In the genomic region with DNA sequence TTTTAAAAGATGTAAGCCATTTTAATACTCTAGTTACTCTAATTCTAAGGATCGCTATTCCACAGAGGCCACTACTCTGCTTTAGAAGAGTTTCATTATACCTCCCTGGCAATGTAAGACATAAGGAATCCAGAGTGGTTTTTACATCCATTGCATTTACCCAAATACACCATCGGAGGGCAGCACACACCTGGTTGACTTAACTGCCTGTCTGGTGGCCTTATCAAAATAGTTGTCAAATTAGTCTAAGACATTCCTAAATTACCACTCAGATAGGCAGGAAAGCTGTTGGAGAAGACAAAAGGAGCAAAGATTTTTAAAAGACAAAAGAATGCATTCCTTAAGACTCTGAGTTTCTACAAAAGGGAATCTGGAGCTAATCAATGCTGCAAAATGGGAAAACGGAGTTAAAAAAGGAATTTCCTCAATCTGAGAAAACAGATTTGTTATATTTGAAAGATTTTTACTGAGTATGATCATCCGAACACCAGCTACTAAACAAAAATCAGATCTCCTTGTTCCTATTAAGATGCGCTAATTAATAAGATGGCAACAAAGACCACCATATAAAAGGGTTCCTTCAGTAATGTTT, we compare ENCODE assay signal across 8 cellular contexts. TPM values are rescaled to one million over a fixed set of nuclear protein-coding genes. Genes with fewer than 3 reads are reported as not detected.
DNase-seq lines count a peak whose midpoint lies in the region; ATAC-seq and TF ChIP-seq lines count a peak whose summit lies in the region.

No MANE protein-coding gene starts in this region.

- peak; percentile 91 for ATAC-seq in HCT116
- peak in 1 of 2 donors; percentile 67 for ATAC-seq in stimulated activated naive B cell treated with anti-CD40 and anti-IgM and Interleukin-4, amounts not matched to agents 10 μg/mL and 1 μg/mL and 100 μg/mL, for 72 hours (replicated peaks)
- no peak for ATAC-seq in GM18858 (IDR thresholded peaks at IDR 0.05; ENCODE audit: unreplicated experiment)

- H3K9ac ChIP-seq in HCT116 (ENCODE audit: low read length): no peak overlapping the region

- peaks cover 0 to 5% of the 10 kb centered on the region in 2 donors for H3K36me3 Mint-ChIP-seq in stimulated activated naive B cell treated with anti-CD40 and anti-IgM and Interleukin-4, amounts not matched to agents 10 μg/mL and 1 μg/mL and 100 μg/mL, for 72 hours

- H3K9me2 ChIP-seq in HCT116 (ENCODE audit: insufficient read depth): no peaks in the 10 kb centered on the region

- H2AFZ ChIP-seq in HCT116 (ENCODE audit: low read depth, low read length, poor library complexity, severe bottlenecking): no peak overlapping the region

- H3K9me3 ChIP-seq in HCT116 (ENCODE audit: control insufficient read depth in 1 of 2, insufficient read depth in 1 of 2, low read depth in 1 of 2, low read length in 2 of 2): no peaks in the 10 kb centered on the region

- no TSS peak for BruUV-seq in HCT116 (replicated peaks; lab: Mats Ljungman, UMichigan)

- H3K4me1 ChIP-seq in HCT116 (ENCODE audit: control insufficient read depth in 1 of 2, insufficient read depth in 2 of 2, low read length in 2 of 2): no peaks in the 10 kb centered on the region

- H3K27me3 Mint-ChIP-seq in stimulated activated naive B cell treated with anti-CD40 and anti-IgM and Interleukin-4, amounts not matched to agents 10 μg/mL and 1 μg/mL and 100 μg/mL, for 72 hours: no peaks in the 10 kb centered on the region

- intact Hi-C loops in HCT116 (cut with micrococcal nuclease): loop anchor here (1.0 to 10.0 kb wide), 6 partner anchors 89 to 1659 kb away; a partner anchor contains a TSS

- H3K27ac ChIP-seq in HCT116 (ENCODE audit: low read depth, low read length): no peak overlapping the region

- no peak overlapping the region for H3K4me3 Mint-ChIP-seq in stimulated activated naive B cell treated with anti-CD40 and anti-IgM and Interleukin-4, amounts not matched to agents 10 μg/mL and 1 μg/mL and 100 μg/mL, for 72 hours

- no peaks in the 10 kb centered on the region for H3K79me2 ChIP-seq in HCT116 (ENCODE audit: insufficient read depth, low read length)

- DNase-seq in ELR (ENCODE audit: low read depth) (peak; percentile 80), HCT116 (ENCODE audit: low read depth, low spot score) (peak; percentile 58), NCI-H146 treated with DMSO at 0.1 percent for 48 hours (lab: John Stamatoyannopoulos, UW; ENCODE audit: unreplicated experiment) (peak; percentile 75), SW480 (ENCODE audit: low spot score) (peak; percentile 81), cerebellum (ENCODE audit: low spot score) (peak; percentile 48), left kidney (ENCODE audit: low read depth, low spot score) (peak; percentile 86)
- peak; percentile 31 for DNase-seq in stimulated activated naive B cell treated with anti-CD40 and anti-IgM and Interleukin-4, amounts not matched to agents 10 μg/mL and 1 μg/mL and 100 μg/mL, for 72 hours

- no peak overlapping the region for H3K27ac Mint-ChIP-seq in stimulated activated naive B cell treated with anti-CD40 and anti-IgM and Interleukin-4, amounts not matched to agents 10 μg/mL and 1 μg/mL and 100 μg/mL, for 72 hours

- H3K36me3 ChIP-seq in HCT116 (ENCODE audit: control insufficient read depth in 1 of 2, insufficient read depth in 2 of 2, low read length in 2 of 2): no peaks in the 10 kb centered on the region

- no peaks in the 10 kb centered on the region for H3K27me3 ChIP-seq in HCT116 (ENCODE audit: insufficient read depth, low read length)

- H3K4me3 ChIP-seq in HCT116 (replicated peaks in 1 of 2; ENCODE audit: low read depth in 1 of 2, low read length in 2 of 2): no peak overlapping the region

- no peak for TF ChIP-seq POLR2A in HCT116 (IDR thresholded peaks at IDR 0.05; ENCODE audit: borderline replicate concordance, extremely low read depth, insufficient read depth, insufficient read length)

- TF ChIP-seq CTCF in HCT116 (IDR thresholded peaks at IDR 0.05 in 2 of 3, conservative IDR thresholded peaks at IDR 0.05 in 1 of 3; ENCODE audit: borderline replicate concordance in 1 of 3, insufficient read depth in 1 of 3, low read depth in 2 of 3, low read length in 2 of 3): peak; percentile 74 to 93 (median 76)

- H3K9me3 Mint-ChIP-seq in stimulated activated naive B cell treated with anti-CD40 and anti-IgM and Interleukin-4, amounts not matched to agents 10 μg/mL and 1 μg/mL and 100 μg/mL, for 72 hours: no peaks in the 10 kb centered on the region

- TF ChIP-seq RAD21 in HCT116 (IDR thresholded peaks at IDR 0.05; ENCODE audit: low read depth): peak; percentile 88

- H4K20me1 ChIP-seq in HCT116 (ENCODE audit: insufficient read depth): no peaks in the 10 kb centered on the region

- H3K4me1 Mint-ChIP-seq in stimulated activated naive B cell treated with anti-CD40 and anti-IgM and Interleukin-4, amounts not matched to agents 10 μg/mL and 1 μg/mL and 100 μg/mL, for 72 hours: no peaks in the 10 kb centered on the region

- POLR2A ChIA-PET in HCT116 (lab: Charles Lee): no interaction called here

- RAD21 ChIA-PET in HCT116 (lab: Charles Lee; ENCODE audit: low non-redundant PET in 1 of 2, low total read pairs in 2 of 2, uncharacterized antibody in 2 of 2, unreplicated experiment in 2 of 2): interaction anchor here in 1 of 2 experiments (0.6 kb wide), 1 partner anchor 37 kb away, joined by 3 read pairs; no protein-coding TSS in a partner anchor

- no peak overlapping the region for H3K4me2 ChIP-seq in HCT116 (ENCODE audit: low read length)

- CTCF ChIA-PET in HCT116 (lab: Charles Lee): interaction anchor here (0.8 to 2.3 kb wide), 5 partner anchors 292 to 712 kb away, joined by 3 to 25 read pairs (median 5); a partner anchor contains a TSS

TF ChIP-seq in HCT116, 20 proteins besides CTCF, POLR2A, EP300 and RAD21:
- TF ChIP-seq POLR2AphosphoS5 (IDR thresholded peaks at IDR 0.05; ENCODE audit: low read depth, low read length): no peak
- TF ChIP-seq TCF7L2 (IDR thresholded peaks at IDR 0.05; ENCODE audit: borderline replicate concordance, extremely low read depth, insufficient read depth, insufficient read length): no peak
- no peak for TF ChIP-seq CBX3 (IDR thresholded peaks at IDR 0.05; ENCODE audit: low read depth)
- TF ChIP-seq EGR1 (IDR thresholded peaks at IDR 0.05; ENCODE audit: low read depth): no peak
- no peak for TF ChIP-seq EZH2phosphoT487 (IDR thresholded peaks at IDR 0.05; ENCODE audit: borderline replicate concordance)
- no peak for TF ChIP-seq ZFX (IDR thresholded peaks at IDR 0.05)
- TF ChIP-seq SRF (IDR thresholded peaks at IDR 0.05; ENCODE audit: low read depth): no peak
- TF ChIP-seq, protein P1, sequence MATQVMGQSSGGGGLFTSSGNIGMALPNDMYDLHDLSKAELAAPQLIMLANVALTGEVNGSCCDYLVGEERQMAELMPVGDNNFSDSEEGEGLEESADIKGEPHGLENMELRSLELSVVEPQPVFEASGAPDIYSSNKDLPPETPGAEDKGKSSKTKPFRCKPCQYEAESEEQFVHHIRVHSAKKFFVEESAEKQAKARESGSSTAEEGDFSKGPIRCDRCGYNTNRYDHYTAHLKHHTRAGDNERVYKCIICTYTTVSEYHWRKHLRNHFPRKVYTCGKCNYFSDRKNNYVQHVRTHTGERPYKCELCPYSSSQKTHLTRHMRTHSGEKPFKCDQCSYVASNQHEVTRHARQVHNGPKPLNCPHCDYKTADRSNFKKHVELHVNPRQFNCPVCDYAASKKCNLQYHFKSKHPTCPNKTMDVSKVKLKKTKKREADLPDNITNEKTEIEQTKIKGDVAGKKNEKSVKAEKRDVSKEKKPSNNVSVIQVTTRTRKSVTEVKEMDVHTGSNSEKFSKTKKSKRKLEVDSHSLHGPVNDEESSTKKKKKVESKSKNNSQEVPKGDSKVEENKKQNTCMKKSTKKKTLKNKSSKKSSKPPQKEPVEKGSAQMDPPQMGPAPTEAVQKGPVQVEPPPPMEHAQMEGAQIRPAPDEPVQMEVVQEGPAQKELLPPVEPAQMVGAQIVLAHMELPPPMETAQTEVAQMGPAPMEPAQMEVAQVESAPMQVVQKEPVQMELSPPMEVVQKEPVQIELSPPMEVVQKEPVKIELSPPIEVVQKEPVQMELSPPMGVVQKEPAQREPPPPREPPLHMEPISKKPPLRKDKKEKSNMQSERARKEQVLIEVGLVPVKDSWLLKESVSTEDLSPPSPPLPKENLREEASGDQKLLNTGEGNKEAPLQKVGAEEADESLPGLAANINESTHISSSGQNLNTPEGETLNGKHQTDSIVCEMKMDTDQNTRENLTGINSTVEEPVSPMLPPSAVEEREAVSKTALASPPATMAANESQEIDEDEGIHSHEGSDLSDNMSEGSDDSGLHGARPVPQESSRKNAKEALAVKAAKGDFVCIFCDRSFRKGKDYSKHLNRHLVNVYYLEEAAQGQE (IDR thresholded peaks at IDR 0.05; ENCODE audit: low read depth): no peak
- TF ChIP-seq, protein P2, sequence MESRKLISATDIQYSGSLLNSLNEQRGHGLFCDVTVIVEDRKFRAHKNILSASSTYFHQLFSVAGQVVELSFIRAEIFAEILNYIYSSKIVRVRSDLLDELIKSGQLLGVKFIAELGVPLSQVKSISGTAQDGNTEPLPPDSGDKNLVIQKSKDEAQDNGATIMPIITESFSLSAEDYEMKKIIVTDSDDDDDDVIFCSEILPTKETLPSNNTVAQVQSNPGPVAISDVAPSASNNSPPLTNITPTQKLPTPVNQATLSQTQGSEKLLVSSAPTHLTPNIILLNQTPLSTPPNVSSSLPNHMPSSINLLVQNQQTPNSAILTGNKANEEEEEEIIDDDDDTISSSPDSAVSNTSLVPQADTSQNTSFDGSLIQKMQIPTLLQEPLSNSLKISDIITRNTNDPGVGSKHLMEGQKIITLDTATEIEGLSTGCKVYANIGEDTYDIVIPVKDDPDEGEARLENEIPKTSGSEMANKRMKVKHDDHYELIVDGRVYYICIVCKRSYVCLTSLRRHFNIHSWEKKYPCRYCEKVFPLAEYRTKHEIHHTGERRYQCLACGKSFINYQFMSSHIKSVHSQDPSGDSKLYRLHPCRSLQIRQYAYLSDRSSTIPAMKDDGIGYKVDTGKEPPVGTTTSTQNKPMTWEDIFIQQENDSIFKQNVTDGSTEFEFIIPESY (IDR thresholded peaks at IDR 0.05; ENCODE audit: extremely low read depth, insufficient replicate concordance, low read length): no peak
- no peak for TF ChIP-seq EZH2 (IDR thresholded peaks at IDR 0.05)
- TF ChIP-seq, protein P3, sequence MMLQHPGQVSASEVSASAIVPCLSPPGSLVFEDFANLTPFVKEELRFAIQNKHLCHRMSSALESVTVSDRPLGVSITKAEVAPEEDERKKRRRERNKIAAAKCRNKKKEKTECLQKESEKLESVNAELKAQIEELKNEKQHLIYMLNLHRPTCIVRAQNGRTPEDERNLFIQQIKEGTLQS (IDR thresholded peaks at IDR 0.05): no peak
- TF ChIP-seq FOSL1 (IDR thresholded peaks at IDR 0.05; ENCODE audit: low read depth): no peak
- no peak for TF ChIP-seq YY1 (IDR thresholded peaks at IDR 0.05; ENCODE audit: extremely low read depth, insufficient replicate concordance, low read depth, low read length)
- TF ChIP-seq JUND (IDR thresholded peaks at IDR 0.05): no peak
- TF ChIP-seq SIN3A (IDR thresholded peaks at IDR 0.05; ENCODE audit: low read depth): no peak

RNA-seq across cellular contexts. Expression of a gene that starts 33.8 kb away (rescaled TPM):
- 7.7 TPM for total RNA-seq in HCT116 (2021; ENCODE audit: unreplicated experiment)
- 1.8 and 2.6 TPM in 2 replicates for polyA plus RNA-seq in HCT116 (2012)
- 61.9 TPM for total RNA-seq in cerebellum

Comparison
In these comparisons a context has a peak if more than half of its experiments do, and no peak if none do; other contexts are left out.
1. DNase-seq: peak in every context shown above with its lines; median percentile 86 in left kidney; 81 in SW480; 80 in ELR; 75 in NCI-H146 treated with DMSO at 0.1 percent for 48 hours; 58 in HCT116; 48 in cerebellum; 31 in stimulated activated naive B cell treated with anti-CD40 and anti-IgM and Interleukin-4, amounts not matched to agents 10 μg/mL and 1 μg/mL and 100 μg/mL, for 72 hours.